In the genomic region with DNA sequence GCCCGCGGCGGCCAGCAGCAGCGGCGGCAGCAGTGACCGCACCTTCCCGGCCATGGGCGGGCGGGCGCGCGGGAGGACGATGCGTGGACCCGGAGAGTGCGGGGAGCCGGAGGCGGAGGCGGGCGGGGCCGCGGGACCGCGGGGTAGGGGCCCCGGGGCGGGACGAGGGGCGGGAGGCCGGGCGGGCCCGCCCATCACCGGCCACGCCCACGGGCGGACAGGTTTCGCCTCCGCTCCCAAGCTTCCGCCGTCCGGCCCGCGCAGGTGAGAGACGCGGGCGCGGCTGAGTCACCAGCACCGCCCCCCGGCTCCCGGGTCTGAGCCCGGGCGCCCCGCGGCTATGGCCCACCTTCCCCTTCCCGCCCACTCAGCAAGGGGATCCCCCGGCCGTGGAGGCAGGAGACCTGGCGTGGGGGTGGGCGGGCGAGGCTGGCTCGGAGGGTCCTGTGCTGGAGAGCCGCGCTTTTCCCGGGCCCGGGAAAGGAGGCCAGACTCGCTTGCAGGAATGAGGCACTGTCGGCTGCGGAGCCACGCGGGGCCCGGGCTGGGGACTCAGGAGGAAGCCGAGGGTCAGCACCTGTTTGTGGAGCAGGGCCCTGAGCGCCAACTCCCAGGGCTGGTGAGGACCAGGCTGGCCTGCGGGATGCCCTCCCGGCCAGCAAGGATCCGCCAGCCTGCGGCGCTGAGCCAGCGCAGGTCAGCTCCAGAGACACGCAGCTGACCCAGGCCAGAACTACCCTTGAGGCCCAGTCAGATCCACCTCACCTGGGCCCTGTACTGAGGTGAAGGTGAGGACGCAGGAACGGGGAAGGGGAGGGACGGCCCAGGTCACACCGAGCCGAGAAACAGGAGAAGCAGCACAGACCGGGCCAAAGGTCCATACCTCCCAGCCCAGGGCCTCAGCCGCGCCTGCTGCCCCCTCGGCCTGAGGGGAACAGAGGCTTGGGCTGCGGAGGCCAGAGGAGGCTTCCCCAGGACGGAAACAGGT, we compare ENCODE assay signal across 9 cellular contexts. TPM values are rescaled to one million over a fixed set of nuclear protein-coding genes. Genes with fewer than 3 reads are reported as not detected.
A peak's percentile ranks its signal among the peaks of the same experiment; 100 is the strongest.
DNase-seq lines count a peak whose midpoint lies in the region; ATAC-seq and TF ChIP-seq lines count a peak whose summit lies in the region.
"Had no signal": no experiment of that assay in that cellular context is flagged by ENCODE, and none has a peak within 500 bp of the region (broad histone marks: within the 10 kb centered on the region; RNA-seq: fewer than 3 reads in every experiment).

Gene ENTPD2, minus strand, starts transcription at position 118 of the 988 bp plus-strand sequence. Its CDS starts 64 bp downstream, at position 54.

- H3K4me3 ChIP-seq in DOHH2 (ENCODE audit: low read length) = peak within 1 kb of the TSS; percentile 5; the same call in 1 of the 2 replicates

- H3F3A ChIP-seq in DOHH2 (ENCODE audit: control insufficient read depth, insufficient read depth) = no peaks in the 10 kb centered on the region

- no peaks in the 10 kb centered on the region for H3K36me3 Mint-ChIP-seq in naive B cell

- peaks cover 3% of the 10 kb centered on the region; the same call in 1 of the 2 replicates for H3K4me1 ChIP-seq in DOHH2 (ENCODE audit: control insufficient read depth, low read length)

- H3K27ac Mint-ChIP-seq in naive B cell = no peak within 1 kb of the TSS

- H3K4me1 Mint-ChIP-seq in naive B cell = peaks cover 0 to 2% (median 0%) of the 10 kb centered on the region in 3 donors

- ATAC-seq in naive B cell (ENCODE audit: low read depth in 2 of 2) (peak; percentile 45 to 55), HG02973 (IDR thresholded peaks at IDR 0.05; ENCODE audit: unreplicated experiment) (no peak)

- no peaks in the 10 kb centered on the region for H3K9me3 Mint-ChIP-seq in naive B cell

- H3K27me3 ChIP-seq in DOHH2 (ENCODE audit: control insufficient read depth, low read length) = peaks cover 38% of the 10 kb centered on the region

- no peaks in the 10 kb centered on the region; the same call in 1 of the 2 replicates for H4K20me1 ChIP-seq in DOHH2 (ENCODE audit: control insufficient read depth, insufficient read depth, low read depth, low read length)

- peaks cover 0 to 35% (median 16%) of the 10 kb centered on the region in 3 donors for H3K27me3 Mint-ChIP-seq in naive B cell

- no peaks in the 10 kb centered on the region for H3K9me2 ChIP-seq in DOHH2 (replicated peaks; ENCODE audit: control insufficient read depth, low read length)

- no peaks in the 10 kb centered on the region for H3K79me2 ChIP-seq in DOHH2 (ENCODE audit: control insufficient read depth, low read length)

- DNase-seq in NCI-H345 treated with DMSO at 0.1 percent for 48 hours (lab: John Stamatoyannopoulos, UW; ENCODE audit: unreplicated experiment) = peak; percentile 38
- DNase-seq in caudate nucleus (lab: John Stamatoyannopoulos, UW) = peak in 3 of 61 donors; percentile 21 to 61 (median 36)
- no peak for DNase-seq in naive B cell
- DNase-seq in NK-92 treated with Interleukin-12 subunit alpha and Interleukin-12 subunit beta, amount 100 ng/mL, for 24 hours (lab: John Stamatoyannopoulos, UW) = no peak
- DNase-seq in UCSD-AML1 (lab: John Stamatoyannopoulos, UW; ENCODE audit: unreplicated experiment) = no peak
- DNase-seq in AG08395 (ENCODE audit: low spot score) = no peak

- no peaks in the 10 kb centered on the region for H3K9me3 ChIP-seq in DOHH2 (ENCODE audit: control insufficient read depth, insufficient read depth, low read length)

- peak within 1 kb of the TSS in 6 of 8 donors; percentile 24 to 70 (median 33) for H3K4me3 Mint-ChIP-seq in naive B cell

- no peak within 1 kb of the TSS for H3K27ac ChIP-seq in DOHH2 (ENCODE audit: low read depth, low read length)
- peak within 1 kb of the TSS; percentile 80 for H3K27ac ChIP-seq in caudate nucleus (ENCODE audit: low read depth, low read length)

- H3K4me2 ChIP-seq in DOHH2 (ENCODE audit: low read length) = peak within 1 kb of the TSS; percentile 29

- no peak for TF ChIP-seq CTCF in DOHH2 (IDR thresholded peaks at IDR 0.05; ENCODE audit: low read depth, low read length, poor library complexity, severe bottlenecking)

- no peaks in the 10 kb centered on the region for H3K36me3 ChIP-seq in DOHH2 (ENCODE audit: control insufficient read depth, low read length)

RNA-seq across cellular contexts. Expression of gene ENTPD2, which starts in this region (rescaled TPM):
- polyA plus RNA-seq in naive B cell (ENCODE audit: low read depth in 6 of 6) = not detected
- polyA plus RNA-seq: aorta had no signal

Comparison
In these comparisons a context has a peak if more than half of its experiments do, and no peak if none do; other contexts are left out.
1. Peak in ATAC-seq in naive B cell; RNA of the gene not detected or under 1 TPM.